ENCODE assay signal across 20 cellular contexts in the genomic region with DNA sequence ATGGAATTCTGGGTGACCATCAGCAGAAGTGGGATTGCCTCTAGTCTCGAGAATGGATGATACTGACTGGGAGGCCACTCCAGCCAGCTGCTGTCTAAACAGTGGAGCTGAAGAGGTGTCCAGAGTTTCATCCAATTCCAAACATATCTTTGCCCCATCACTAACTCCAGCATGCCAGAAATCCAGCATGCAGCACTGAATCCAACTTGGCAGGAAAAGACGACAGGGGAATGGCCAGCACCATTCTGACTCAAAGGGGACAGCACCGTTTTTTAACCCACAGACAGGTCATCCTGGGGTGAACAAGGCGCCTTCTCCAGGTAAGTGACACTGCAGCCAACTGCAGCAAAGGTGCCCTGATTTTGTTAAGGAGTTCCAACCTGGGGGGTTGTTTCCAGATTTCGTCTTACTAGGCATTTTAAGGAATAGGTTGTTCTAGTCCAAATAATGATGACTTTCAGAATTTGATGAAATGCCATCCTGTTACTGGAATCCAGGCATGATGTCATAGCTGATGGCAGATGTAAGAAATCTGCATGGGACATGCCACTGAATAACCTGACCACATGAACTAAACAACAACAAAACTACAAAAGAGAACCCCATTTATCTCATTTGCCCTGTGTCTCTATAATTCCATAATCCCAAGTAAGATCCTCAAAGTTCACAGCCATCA. TPM values are rescaled to one million over a fixed set of nuclear protein-coding genes. Genes with fewer than 3 reads are reported as not detected.
DNase-seq lines count a peak whose midpoint lies in the region; ATAC-seq and TF ChIP-seq lines count a peak whose summit lies in the region.
"Had no signal": no experiment of that assay in that cellular context is flagged by ENCODE, and none has a peak within 500 bp of the region (broad histone marks: within the 10 kb centered on the region; RNA-seq: fewer than 3 reads in every experiment).

No MANE protein-coding gene starts in this region.

- H3K27me3 ChIP-seq in dorsolateral prefrontal cortex: no peaks in the 10 kb centered on the region
- no peaks in the 10 kb centered on the region for H3K27me3 ChIP-seq in layer of hippocampus (ENCODE audit: control insufficient read depth, insufficient read depth, low read length)
- H3K27me3 ChIP-seq in left ventricle myocardium inferior (ENCODE audit: low read depth): no peaks in the 10 kb centered on the region
- H3K27me3 ChIP-seq: BLaER1 treated with 17β-estradiol and CSF1 and Interleukin-3, amounts not matched to agents 10 nM and 100 nM; SJCRH30 had no signal

- intact Hi-C loops in dorsolateral prefrontal cortex (cut with DNase I) (no loop called here), left ventricle myocardium inferior (cut with micrococcal nuclease) (no loop called here)

- no peaks in the 10 kb centered on the region for H3K4me1 ChIP-seq in left ventricle myocardium inferior
- H3K4me1 ChIP-seq: SJCRH30 had no signal

- POLR2A ChIA-PET in WTC11 (lab: Charles Lee): no interaction called here

- H3K36me3 Mint-ChIP-seq in WTC11: no peaks in the 10 kb centered on the region

- DNase-seq in AG08396 (ENCODE audit: low spot score) (peak; percentile 15), WTC11 (ENCODE audit: low spot score) (no peak), dorsolateral prefrontal cortex (no peak), left ventricle myocardium inferior (no peak), SHP77 treated with DMSO at 0.1 percent for 48 hours (lab: John Stamatoyannopoulos, UW) (no peak)
- no peak for DNase-seq in activated naive CD4-positive, alpha-beta T cell treated with anti-CD3 and anti-CD28 coated beads, Interleukin-2, amount 50 U/mL, for 16 hours
- DNase-seq: 8988T, KBM-7, NCI-H1417 treated with DMSO at 0.1 percent for 48 hours, NCI-H1930, NCI-H446, NCI-H748 treated with DMSO at 0.1 percent for 48 hours, OCI-M1, SJCRH30 had no signal

- peak overlapping the region in 2 of 59 donors; percentile 2 to 12 for H3K4me3 ChIP-seq in dorsolateral prefrontal cortex
- no peak overlapping the region for H3K4me3 ChIP-seq in left ventricle myocardium inferior
- H3K4me3 ChIP-seq: BLaER1 treated with 17β-estradiol and CSF1 and Interleukin-3, amounts not matched to agents 10 nM and 100 nM; HAP-1; SJCRH30 had no signal

- no peak overlapping the region for H3K4me3 Mint-ChIP-seq in WTC11

- CTCF ChIA-PET in WTC11 (lab: Charles Lee): interaction anchor here (0.5 to 2.9 kb wide), 2 partner anchors 11 to 1214 kb away, joined by 3 to 15 read pairs; no protein-coding TSS in a partner anchor

- no peaks in the 10 kb centered on the region for H3K27me3 Mint-ChIP-seq in WTC11 (ENCODE audit: low read depth)

- no peak for TF ChIP-seq CTCF in WTC11 (IDR thresholded peaks at IDR 0.05)
- no peak for TF ChIP-seq CTCF in dorsolateral prefrontal cortex (IDR thresholded peaks at IDR 0.05 in 54 of 56, conservative IDR thresholded peaks at IDR 0.05 in 2 of 56; ENCODE audit: low read depth in 1 of 56, partially characterized antibody in 56 of 56)
- no peak for TF ChIP-seq CTCF in left ventricle myocardium inferior (IDR thresholded peaks at IDR 0.05; ENCODE audit: borderline replicate concordance)

- ATAC-seq in WTC11: no peak
- ATAC-seq in HG03469 (IDR thresholded peaks at IDR 0.05; ENCODE audit: unreplicated experiment): no peak

- H3K27ac Mint-ChIP-seq in WTC11: peak overlapping the region; percentile 30; the same call in 1 of the 2 replicates

- peak overlapping the region; percentile 1 to 100 (median 83) for H3K27ac ChIP-seq in dorsolateral prefrontal cortex
- peak overlapping the region; percentile 63 for H3K27ac ChIP-seq in layer of hippocampus (ENCODE audit: low read depth, low read length)
- no peak overlapping the region for H3K27ac ChIP-seq in left ventricle myocardium inferior (replicated peaks)
- H3K27ac ChIP-seq: BLaER1 treated with 17β-estradiol and CSF1 and Interleukin-3, amounts not matched to agents 10 nM and 100 nM; HL-60; RWPE1; SJCRH30 had no signal

- no peaks in the 10 kb centered on the region for H3K9me3 Mint-ChIP-seq in WTC11

- H3K4me1 Mint-ChIP-seq in WTC11: peaks cover 21% of the 10 kb centered on the region

- H3K9me3 ChIP-seq in left ventricle myocardium inferior (replicated peaks): no peaks in the 10 kb centered on the region
- H3K9me3 ChIP-seq: BLaER1 treated with 17β-estradiol and CSF1 and Interleukin-3, amounts not matched to agents 10 nM and 100 nM; HAP-1; SJCRH30 had no signal

- no peaks in the 10 kb centered on the region for H3K36me3 ChIP-seq in left ventricle myocardium inferior
- H3K36me3 ChIP-seq: HAP-1, SJCRH30 had no signal

TF ChIP-seq in WTC11, 78 proteins besides CTCF, POLR2A, EP300 and RAD21 (continues in another document):
- no peak for TF ChIP-seq SMAD3 (CRISPR knock-in tag; IDR thresholded peaks at IDR 0.05; ENCODE audit: borderline replicate concordance)
- no peak for TF ChIP-seq TP53 (CRISPR knock-in tag; IDR thresholded peaks at IDR 0.05)
- TF ChIP-seq ZNF671 (CRISPR knock-in tag; IDR thresholded peaks at IDR 0.05): no peak
- TF ChIP-seq, protein P1, sequence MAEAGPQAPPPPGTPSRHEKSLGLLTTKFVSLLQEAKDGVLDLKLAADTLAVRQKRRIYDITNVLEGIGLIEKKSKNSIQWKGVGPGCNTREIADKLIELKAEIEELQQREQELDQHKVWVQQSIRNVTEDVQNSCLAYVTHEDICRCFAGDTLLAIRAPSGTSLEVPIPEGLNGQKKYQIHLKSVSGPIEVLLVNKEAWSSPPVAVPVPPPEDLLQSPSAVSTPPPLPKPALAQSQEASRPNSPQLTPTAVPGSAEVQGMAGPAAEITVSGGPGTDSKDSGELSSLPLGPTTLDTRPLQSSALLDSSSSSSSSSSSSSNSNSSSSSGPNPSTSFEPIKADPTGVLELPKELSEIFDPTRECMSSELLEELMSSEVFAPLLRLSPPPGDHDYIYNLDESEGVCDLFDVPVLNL (CRISPR knock-in tag; IDR thresholded peaks at IDR 0.05; ENCODE audit: borderline replicate concordance, low read depth): no peak
- TF ChIP-seq ZBTB21 (CRISPR knock-in tag; IDR thresholded peaks at IDR 0.05; ENCODE audit: borderline replicate concordance): no peak
- no peak for TF ChIP-seq ZNF263 (CRISPR knock-in tag; IDR thresholded peaks at IDR 0.05; ENCODE audit: low read depth)
- no peak for TF ChIP-seq ZNF121 (CRISPR knock-in tag; IDR thresholded peaks at IDR 0.05)
- no peak for TF ChIP-seq IRF2 (CRISPR knock-in tag; IDR thresholded peaks at IDR 0.05; ENCODE audit: borderline replicate concordance, low read depth)
- no peak for TF ChIP-seq ZNF138 (CRISPR knock-in tag; conservative IDR thresholded peaks at IDR 0.05)
- TF ChIP-seq, protein P2, sequence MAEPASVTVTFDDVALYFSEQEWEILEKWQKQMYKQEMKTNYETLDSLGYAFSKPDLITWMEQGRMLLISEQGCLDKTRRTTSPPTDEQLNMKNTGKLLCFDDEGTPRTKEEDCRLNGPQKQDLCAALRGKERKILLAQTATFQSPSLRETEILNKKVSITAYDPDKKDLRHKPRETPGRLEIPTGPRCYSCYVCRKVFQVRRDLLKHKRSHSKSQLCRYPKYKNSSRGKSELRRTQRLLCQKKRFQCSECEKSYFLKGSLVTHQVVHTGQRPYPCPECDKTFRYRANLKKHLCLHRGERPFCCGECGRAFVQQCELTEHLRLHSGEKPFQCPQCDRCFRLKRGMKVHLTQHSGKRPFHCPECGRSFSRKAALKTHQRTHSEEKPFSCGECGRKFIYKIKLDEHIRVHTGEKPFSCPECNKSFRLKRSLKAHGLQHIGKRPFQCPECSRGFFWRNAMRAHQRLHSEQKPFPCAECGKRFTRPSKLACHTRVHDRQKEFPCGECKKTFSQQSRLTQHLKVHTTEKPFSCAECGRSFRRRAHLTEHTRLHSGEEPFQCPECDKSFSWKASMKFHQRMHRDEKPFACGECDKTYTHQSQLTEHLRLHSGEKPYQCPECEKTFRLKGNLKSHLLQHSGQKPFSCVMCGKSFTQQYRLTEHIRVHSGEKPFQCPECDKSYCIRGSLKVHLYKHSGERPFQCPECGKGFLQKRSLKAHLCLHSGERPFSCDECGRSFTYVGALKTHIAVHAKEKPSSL (CRISPR knock-in tag; conservative IDR thresholded peaks at IDR 0.05): no peak
- TF ChIP-seq, protein P3, sequence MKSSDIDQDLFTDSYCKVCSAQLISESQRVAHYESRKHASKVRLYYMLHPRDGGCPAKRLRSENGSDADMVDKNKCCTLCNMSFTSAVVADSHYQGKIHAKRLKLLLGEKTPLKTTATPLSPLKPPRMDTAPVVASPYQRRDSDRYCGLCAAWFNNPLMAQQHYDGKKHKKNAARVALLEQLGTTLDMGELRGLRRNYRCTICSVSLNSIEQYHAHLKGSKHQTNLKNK (CRISPR knock-in tag; IDR thresholded peaks at IDR 0.05): no peak
- TF ChIP-seq GRHL2 (CRISPR knock-in tag; IDR thresholded peaks at IDR 0.05; ENCODE audit: insufficient replicate concordance, severe bottlenecking): no peak
- TF ChIP-seq, protein P4, sequence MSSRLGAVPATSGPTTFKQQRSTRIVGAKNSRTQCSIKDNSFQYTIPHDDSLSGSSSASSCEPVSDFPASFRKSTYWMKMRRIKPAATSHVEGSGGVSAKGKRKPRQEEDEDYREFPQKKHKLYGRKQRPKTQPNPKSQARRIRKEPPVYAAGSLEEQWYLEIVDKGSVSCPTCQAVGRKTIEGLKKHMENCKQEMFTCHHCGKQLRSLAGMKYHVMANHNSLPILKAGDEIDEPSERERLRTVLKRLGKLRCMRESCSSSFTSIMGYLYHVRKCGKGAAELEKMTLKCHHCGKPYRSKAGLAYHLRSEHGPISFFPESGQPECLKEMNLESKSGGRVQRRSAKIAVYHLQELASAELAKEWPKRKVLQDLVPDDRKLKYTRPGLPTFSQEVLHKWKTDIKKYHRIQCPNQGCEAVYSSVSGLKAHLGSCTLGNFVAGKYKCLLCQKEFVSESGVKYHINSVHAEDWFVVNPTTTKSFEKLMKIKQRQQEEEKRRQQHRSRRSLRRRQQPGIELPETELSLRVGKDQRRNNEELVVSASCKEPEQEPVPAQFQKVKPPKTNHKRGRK (CRISPR knock-in tag; IDR thresholded peaks at IDR 0.05; ENCODE audit: borderline replicate concordance): no peak

RNA-seq across cellular contexts. Expression of a gene that starts 32.3 kb away (rescaled TPM):
- total RNA-seq in WTC11 (2021): 33.2 to 46.1 TPM (median 36.4 TPM) in 3 replicates
- total RNA-seq in dorsolateral prefrontal cortex: 100 to 1,000 TPM; 271 to 977 (median 455) TPM
- 29.2 TPM for total RNA-seq in left ventricle myocardium inferior
